ENCODE assay signal across 8 cellular contexts in the genomic region with DNA sequence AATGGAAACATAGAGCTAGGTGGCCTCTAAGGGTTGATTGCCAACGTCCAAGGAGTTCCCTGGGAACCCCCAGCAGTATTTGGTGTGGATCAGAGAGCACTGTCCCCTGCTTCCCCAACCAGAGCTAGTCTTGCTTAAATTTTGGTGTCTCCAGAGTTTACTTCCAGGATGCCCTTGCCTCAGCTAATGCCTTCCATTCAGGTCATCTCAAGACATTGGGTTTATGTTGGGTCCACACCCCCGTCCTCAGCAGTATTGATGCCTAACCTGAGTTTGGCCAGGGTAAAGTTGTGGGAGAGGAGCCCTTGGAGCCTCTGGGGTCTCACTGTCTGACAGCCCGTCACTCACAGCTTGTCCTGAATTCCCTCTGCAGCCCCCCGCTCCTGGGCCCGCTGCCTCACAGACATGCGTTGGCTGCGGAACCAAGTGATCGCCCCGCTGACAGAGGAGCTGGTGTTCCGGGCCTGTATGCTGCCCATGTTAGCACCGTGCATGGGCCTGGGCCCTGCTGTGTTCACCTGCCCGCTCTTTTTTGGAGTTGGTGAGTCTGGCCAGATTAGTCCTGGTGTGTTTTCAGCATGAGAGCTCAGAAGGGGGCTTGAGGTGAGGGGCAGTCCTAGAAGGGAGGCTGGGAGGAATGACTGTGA. TPM values are rescaled to one million over a fixed set of nuclear protein-coding genes. Genes with fewer than 3 reads are reported as not detected.
DNase-seq lines count a peak whose midpoint lies in the region; ATAC-seq and TF ChIP-seq lines count a peak whose summit lies in the region.

No MANE protein-coding gene starts in this region.

- no TSS peak for BruUV-seq in A673 (replicated peaks; lab: Mats Ljungman, UMichigan)

- CTCF ChIA-PET in A673 (lab: Charles Lee): no interaction called here

- H3K9me3 ChIP-seq in A673 (ENCODE audit: low read depth, low read length, poor library complexity, severe bottlenecking) (no peaks in the 10 kb centered on the region), HUES48 (ENCODE audit: control insufficient read depth, insufficient read depth, low read length) (no peaks in the 10 kb centered on the region)

- in situ Hi-C loops in astrocyte of the cerebellum (cut with HindIII; ENCODE audit: low sequenced_read_pairs): no loop called here

- H3K27ac ChIP-seq in A673 (ENCODE audit: low read depth, low read length, poor library complexity, severe bottlenecking) (no peak overlapping the region), HUES48 (ENCODE audit: low read depth, low read length) (no peak overlapping the region)

- H3K4me1 ChIP-seq in A673 (ENCODE audit: insufficient read depth, low read length, poor library complexity, severe bottlenecking): peaks cover 9% of the 10 kb centered on the region
- peaks cover 5% of the 10 kb centered on the region; the same call in 1 of the 2 replicates for H3K4me1 ChIP-seq in HUES48 (ENCODE audit: control insufficient read depth, insufficient read depth, low read length)

- H3K36me3 ChIP-seq in A673 (ENCODE audit: insufficient read depth, low read length, poor library complexity, severe bottlenecking): peaks cover 42% of the 10 kb centered on the region
- H3K36me3 ChIP-seq in HUES48 (ENCODE audit: control insufficient read depth, insufficient read depth, low read length): peaks cover 60% of the 10 kb centered on the region

- TF ChIP-seq CTCF in A673 (conservative IDR thresholded peaks at IDR 0.05; ENCODE audit: low read depth, low read length): no peak
- no peak for TF ChIP-seq CTCF in astrocyte of the cerebellum (IDR thresholded peaks at IDR 0.05; ENCODE audit: low read depth, low read length, missing control alignments)

- no peaks in the 10 kb centered on the region for H3K27me3 ChIP-seq in A673 (replicated peaks; ENCODE audit: insufficient read depth, low read depth, low read length, poor library complexity)
- H3K27me3 ChIP-seq in HUES48 (ENCODE audit: control insufficient read depth, insufficient read depth, low read length): no peaks in the 10 kb centered on the region

- intact Hi-C loops in A673 (cut with micrococcal nuclease; ENCODE audit: unreplicated experiment): loop anchor here (5.0 kb wide), 1 partner anchor 113 kb away; a partner anchor contains a TSS

- ATAC-seq in HG02798 (IDR thresholded peaks at IDR 0.05; ENCODE audit: poor library complexity, unreplicated experiment): no peak
- no peak for ATAC-seq in HG03460 (IDR thresholded peaks at IDR 0.05; ENCODE audit: unreplicated experiment)

- POLR2A ChIA-PET in A673 (lab: Charles Lee; ENCODE audit: low non-redundant PET): no interaction called here

- no peak for DNase-seq in A673 (ENCODE audit: low spot score)
- DNase-seq in astrocyte of the cerebellum (ENCODE audit: low read depth): no peak
- peak; percentile 87 for DNase-seq in mesenteric fat pad (ENCODE audit: low spot score)
- no peak for DNase-seq in NCI-H82 treated with DMSO at 0.1 percent for 48 hours (lab: John Stamatoyannopoulos, UW; ENCODE audit: unreplicated experiment)
- no peak for DNase-seq in NCI-H2107 (lab: John Stamatoyannopoulos, UW)

- H3K9ac ChIP-seq in HUES48 (ENCODE audit: low read depth, low read length): no peak overlapping the region

- H3K4me3 ChIP-seq in A673 (ENCODE audit: low read depth, low read length, poor library complexity, severe bottlenecking) (peak overlapping the region; percentile 91), HUES48 (ENCODE audit: low read depth, low read length) (peak overlapping the region; percentile 93; the same call in 1 of the 2 replicates), astrocyte of the cerebellum (ENCODE audit: low read depth, low read length) (peak overlapping the region; percentile 98)

RNA-seq across cellular contexts. Expression of a gene that starts 1.4 kb away (rescaled TPM):
- total RNA-seq in A673 (2021) (33.1 and 35.0 TPM in 2 replicates), mesenteric fat pad (14.1 TPM)

RNA-seq across cellular contexts. Expression of a gene that starts 12.2 kb away (rescaled TPM):
- 52.9 and 57.2 TPM in 2 replicates for total RNA-seq in A673 (2021)
- 25.6 TPM for total RNA-seq in mesenteric fat pad
